ENCODE assay signal across 2 cellular contexts in genomic region chr9:19781240-19781639, GRCh38.
TF ChIP-seq lines count a peak whose summit lies in the region.

No MANE protein-coding gene starts in this region.

TF ChIP-seq in HepG2, 621 proteins besides CTCF, POLR2A, EP300 and RAD21:
- TF ChIP-seq RFX5 (IDR thresholded peaks at IDR 0.05; ENCODE audit: low read depth, low read length) (peak; percentile 75), ZNF318 (CRISPR knock-in tag; IDR thresholded peaks at IDR 0.05) (no peak)

TF ChIP-seq in K562, 482 proteins besides CTCF, POLR2A, EP300 and RAD21:
- TF ChIP-seq RFX1 (IDR thresholded peaks at IDR 0.05) (peak; percentile 30; the same call in 1 of the 2 replicates), ZNF12 (CRISPR knock-in tag; IDR thresholded peaks at IDR 0.05) (no peak)
TF ChIP-seq in K562: peak in this region for 1.
